ENCODE assay signal across 8 cellular contexts in the genomic region with DNA sequence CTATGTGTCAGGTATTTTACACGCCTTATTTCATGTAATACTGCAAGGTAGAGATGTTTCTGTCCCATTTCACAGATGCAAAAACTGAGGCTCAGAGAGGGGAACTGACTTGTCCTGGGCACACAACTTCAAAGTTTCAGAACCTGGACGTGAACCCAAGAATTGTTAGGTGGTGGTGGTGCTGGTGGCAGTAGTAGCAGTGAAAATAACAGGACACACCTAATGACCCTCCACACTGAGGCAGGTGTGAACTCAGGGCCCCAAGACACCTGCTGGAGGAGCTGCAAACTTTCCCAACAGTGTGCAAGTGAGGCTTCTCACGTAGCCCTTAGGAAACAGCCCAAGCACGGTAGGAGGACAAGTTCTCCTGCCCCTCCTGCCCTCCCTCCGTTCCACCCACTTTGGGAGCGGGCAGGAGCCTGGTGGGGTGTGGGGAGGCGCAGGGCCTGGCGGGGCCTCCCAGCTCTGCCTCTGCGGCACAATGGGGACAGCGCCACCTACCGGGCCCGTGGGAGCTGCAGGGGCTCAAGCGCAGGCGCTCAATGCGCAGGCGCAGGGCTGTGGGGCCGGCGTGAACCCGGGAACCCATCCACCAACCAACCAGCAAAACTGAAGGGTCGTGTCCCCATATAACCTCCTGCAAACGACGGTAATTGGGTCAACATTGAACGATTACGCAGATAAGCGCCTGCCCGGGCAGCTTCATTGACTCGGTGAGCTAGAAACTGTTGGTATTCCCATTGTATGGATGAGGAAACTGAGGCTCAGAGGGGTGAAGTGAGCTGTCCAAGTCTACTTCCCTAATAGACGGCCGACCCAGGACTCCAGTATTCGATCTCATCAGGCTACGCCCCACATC. TPM values are rescaled to one million over a fixed set of nuclear protein-coding genes. Genes with fewer than 3 reads are reported as not detected.
DNase-seq lines count a peak whose midpoint lies in the region; ATAC-seq lines count a peak whose summit lies in the region.

No MANE protein-coding gene starts in this region.

- DNase-seq in A172 (ENCODE audit: low spot score) (peak; percentile 63), NCI-H2227 (lab: John Stamatoyannopoulos, UW; ENCODE audit: unreplicated experiment) (peak; percentile 92), caudate nucleus (lab: John Stamatoyannopoulos, UW) (peak in 58 of 61 donors; percentile 11 to 85 (median 67)), kidney tubule cell (ENCODE audit: low spot score) (peak; percentile 80)
- DNase-seq in activated CD4-positive, CD25-positive, alpha-beta regulatory T cell (lab: John Stamatoyannopoulos, UW): peak; percentile 76 to 90 (median 84)
- DNase-seq in stimulated activated CD4-positive, alpha-beta T cell treated with anti-CD3 and anti-CD28 coated beads, Interleukin-1b, Interleukin-23, amount 100 ng/mL, for 4 hours (ENCODE audit: low read depth in 2 of 2): peak; percentile 85 to 91

- H3K27ac ChIP-seq in caudate nucleus (ENCODE audit: low read depth, low read length): no peak overlapping the region

- ATAC-seq in GM18508 (IDR thresholded peaks at IDR 0.05; ENCODE audit: insufficient read depth, unreplicated experiment) (peak; percentile 48), HG03108 (IDR thresholded peaks at IDR 0.05; ENCODE audit: unreplicated experiment) (peak; percentile 78)

RNA-seq across cellular contexts. Expression of gene TRPV4, which starts 12.0 kb away (rescaled TPM):
- not detected in 2 replicates for total RNA-seq in A172 (2014; rRNA removed; shearing (Covaris generic))

RNA-seq across cellular contexts. Expression of gene GLTP, which starts 35.1 kb away (rescaled TPM):
- 37.9 and 39.1 TPM in 2 replicates for total RNA-seq in A172 (2014; rRNA removed; shearing (Covaris generic))

RNA-seq across cellular contexts. Expression of gene TCHP, which starts 54.9 kb away (rescaled TPM):
- total RNA-seq in A172 (2014; rRNA removed; shearing (Covaris generic)): 17.6 and 21.9 TPM in 2 replicates
